24 cellular contexts compared by ENCODE assay signal in genomic region chr3:72839057-72839456, GRCh38. TPM values are rescaled to one million over a fixed set of nuclear protein-coding genes. Genes with fewer than 3 reads are reported as not detected.
"Had no signal": no experiment of that assay in that cellular context is flagged by ENCODE, and none has a peak within 500 bp of the region (broad histone marks: within the 10 kb centered on the region; RNA-seq: fewer than 3 reads in every experiment).

No MANE protein-coding gene starts in this region.

- H2AFZ ChIP-seq: neural progenitor cell had no signal

- H3K27ac ChIP-seq: coronary artery, esophagus squamous epithelium, gastrocnemius medialis, left ventricle myocardium inferior, neural progenitor cell, tibial nerve had no signal

- H3K4me3 ChIP-seq: coronary artery, esophagus squamous epithelium, gastrocnemius medialis, left ventricle myocardium inferior, neural progenitor cell, tibial nerve had no signal

- H3K4me2 ChIP-seq: neural progenitor cell had no signal

- H3K27me3 ChIP-seq: esophagus squamous epithelium, gastrocnemius medialis, neural progenitor cell, tibial nerve had no signal

- DNase-seq: activated CD4-positive, alpha-beta memory T cell treated with anti-CD3 and anti-CD28 coated beads, Interleukin-2, amount 10 ng/mL, durations not matched to agents 7 days and 5 days; activated CD4-positive, alpha-beta T cell treated with anti-CD3 and anti-CD28 coated beads, Interleukin-2, amount 10 ng/mL, durations not matched to agents 24 days and 14 days; activated effector memory CD4-positive, alpha-beta T cell treated with anti-CD3 and anti-CD28 coated beads, Interleukin-2, amount 50 U/mL, for 16 hours; activated naive CD4-positive, alpha-beta T cell treated with anti-CD3 and anti-CD28 coated beads, Interleukin-2, amount 10 ng/mL, durations not matched to agents 7 days and 5 days; amygdala; cerebellar nuclear complex; endodermal cell; esophagus squamous epithelium; gastrocnemius medialis; head of caudate nucleus; hypothalamus; left ventricle myocardium inferior; naive thymus-derived CD4-positive, alpha-beta T cell; posterior cingulate gyrus; small intestine; stimulated activated CD4-positive, alpha-beta T cell treated with anti-CD3 and anti-CD28 coated beads, Interleukin-2, amount 100 ng/mL, for 24 hours; stimulated activated naive CD8-positive, alpha-beta T cell treated with anti-CD3 and anti-CD28 coated beads, Interleukin-15, amount 100 ng/mL, for 72 hours had no signal

- H3K9ac ChIP-seq: neural progenitor cell had no signal

- H3K4me1 ChIP-seq: neural progenitor cell, tibial nerve had no signal

- FAIRE-seq: small intestine, urothelium cell line had no signal

- ATAC-seq: activated CD4-positive, CD25-positive, alpha-beta regulatory T cell treated with anti-CD3 and anti-CD28 coated beads, Interleukin-2, amount 50 U/mL, for 24 hours; gastrocnemius medialis; naive thymus-derived CD4-positive, alpha-beta T cell; sciatic nerve; stimulated activated effector memory CD8-positive, alpha-beta T cell treated with anti-CD3 and anti-CD28 coated beads, Interleukin-12 subunit alpha, Interleukin-12 subunit beta, amount 100 ng/mL, for 72 hours; stimulated activated naive CD8-positive, alpha-beta T cell treated with anti-CD3 and anti-CD28 coated beads, Interleukin-15, amount 100 ng/mL, for 72 hours had no signal

- H3K9me3 ChIP-seq: esophagus squamous epithelium, gastrocnemius medialis, left ventricle myocardium inferior, tibial nerve had no signal

RNA-seq across cellular contexts. Expression of gene GXYLT2, which starts 48.8 kb away (rescaled TPM):
- total RNA-seq: activated CD4-positive, alpha-beta memory T cell treated with anti-CD3 and anti-CD28 coated beads, Interleukin-2, amount 10 ng/mL, durations not matched to agents 7 days and 5 days; activated CD4-positive, alpha-beta T cell treated with anti-CD3 and anti-CD28 coated beads, Interleukin-2, amount 10 ng/mL, durations not matched to agents 24 days and 14 days; naive thymus-derived CD4-positive, alpha-beta T cell had no signal
- polyA plus RNA-seq: naive thymus-derived CD4-positive, alpha-beta T cell had no signal
